In genomic region chr14:59354666-59355065, GRCh38 we compare ENCODE assay signal across 14 cellular contexts.
DNase-seq lines count a peak whose midpoint lies in the region; ATAC-seq and TF ChIP-seq lines count a peak whose summit lies in the region.
"Had no signal": no experiment of that assay in that cellular context is flagged by ENCODE, and none has a peak within 500 bp of the region (broad histone marks: within the 10 kb centered on the region; RNA-seq: fewer than 3 reads in every experiment).

No MANE protein-coding gene starts in this region.

- peak overlapping the region; percentile 5; the same call in 1 of the 2 replicates for H2AK5ac ChIP-seq in IMR-90 (ENCODE audit: low read depth, low read length)

- no peak overlapping the region for H4K5ac ChIP-seq in IMR-90 (ENCODE audit: low read depth, low read length)

- no peak overlapping the region for H2BK15ac ChIP-seq in IMR-90 (ENCODE audit: low read depth, low read length)

- H3K4me1 ChIP-seq in IMR-90 (ENCODE audit: control insufficient read depth, insufficient read depth, low read length), result peaks cover 6% of the 10 kb centered on the region

- peaks cover 0 to 26% (median 0%) of the 10 kb centered on the region in 4 donors for H3K4me1 Mint-ChIP-seq in naive thymus-derived CD8-positive, alpha-beta T cell

- in situ Hi-C loops in IMR-90 (cut with MboI; ENCODE audit: low sequenced_read_pairs), result no loop called here

- CTCF ChIA-PET in IMR-90 (lab: Yijun Ruan, JAX), result interaction anchor here (0.6 kb wide), 1 partner anchor 210 kb away, joined by 3 read pairs; no protein-coding TSS in a partner anchor

- TF ChIP-seq CTCF in IMR-90 (conservative IDR thresholded peaks at IDR 0.05; ENCODE audit: low read depth, low read length) (no peak), epithelial cell of esophagus (IDR thresholded peaks at IDR 0.05; ENCODE audit: insufficient read depth, low read depth, low read length, missing control alignments) (no peak)

- no peak for TF ChIP-seq RAD21 in IMR-90 (IDR thresholded peaks at IDR 0.05; ENCODE audit: low read length)

- H3K27me3 Mint-ChIP-seq in naive thymus-derived CD8-positive, alpha-beta T cell, result no peaks in the 10 kb centered on the region
- H3K27me3 Mint-ChIP-seq: activated naive CD8-positive, alpha-beta T cell treated with anti-CD3 and anti-CD28 coated beads, Interleukin-2, amount 50 U/mL, for 24 hours; B cell had no signal

- peaks cover 13% of the 10 kb centered on the region for H3K36me3 ChIP-seq in IMR-90 (ENCODE audit: control insufficient read depth, insufficient read depth, low read length)

- H3K4me3 Mint-ChIP-seq in naive thymus-derived CD8-positive, alpha-beta T cell, result no peak overlapping the region
- H3K4me3 Mint-ChIP-seq: activated naive CD8-positive, alpha-beta T cell treated with anti-CD3 and anti-CD28 coated beads, Interleukin-2, amount 50 U/mL, for 24 hours; B cell had no signal

- no peak overlapping the region for H3K4ac ChIP-seq in IMR-90 (ENCODE audit: low read depth, low read length)

- no peak overlapping the region for H4K91ac ChIP-seq in IMR-90 (ENCODE audit: insufficient read depth, low read depth, low read length)

- H2AK9ac ChIP-seq in IMR-90 (replicated peaks; ENCODE audit: low read depth, low read length, poor library complexity), result no peak overlapping the region

- H2AFZ ChIP-seq in IMR-90 (replicated peaks; ENCODE audit: low read length, poor library complexity), result no peak overlapping the region

- no peak overlapping the region for H3K27ac Mint-ChIP-seq in naive thymus-derived CD8-positive, alpha-beta T cell
- H3K27ac Mint-ChIP-seq: activated naive CD8-positive, alpha-beta T cell treated with anti-CD3 and anti-CD28 coated beads, Interleukin-2, amount 50 U/mL, for 24 hours; B cell had no signal

- intact Hi-C loops in IMR-90 (cut with micrococcal nuclease), result no loop called here

- no peak overlapping the region for H3K9ac ChIP-seq in IMR-90 (ENCODE audit: low read depth, low read length)

- no peak overlapping the region for H3K18ac ChIP-seq in IMR-90 (ENCODE audit: low read depth, low read length)

- H2BK5ac ChIP-seq in IMR-90 (ENCODE audit: low read depth, low read length, poor library complexity, severe bottlenecking), result no peak overlapping the region

- ATAC-seq in IMR-90 (ENCODE audit: low read depth), result peak; percentile 77
- no peak for ATAC-seq in naive thymus-derived CD8-positive, alpha-beta T cell
- ATAC-seq: activated naive CD8-positive, alpha-beta T cell treated with anti-CD3 and anti-CD28 coated beads, Interleukin-2, amount 50 U/mL, for 24 hours had no signal

- no peaks in the 10 kb centered on the region for H3K9me3 Mint-ChIP-seq in naive thymus-derived CD8-positive, alpha-beta T cell
- H3K9me3 Mint-ChIP-seq: activated naive CD8-positive, alpha-beta T cell treated with anti-CD3 and anti-CD28 coated beads, Interleukin-2, amount 50 U/mL, for 24 hours had no signal

- dilution Hi-C loops in IMR-90 (cut with HindIII; ENCODE audit: low sequenced_read_pairs, unreplicated experiment), result no loop called here

- no peak overlapping the region for H3K27ac ChIP-seq in IMR-90 (ENCODE audit: insufficient read depth, low read length)
- H3K27ac ChIP-seq: vagina had no signal

- no peak overlapping the region for H2BK20ac ChIP-seq in IMR-90 (ENCODE audit: low read depth, low read length)

- H2BK120ac ChIP-seq in IMR-90 (ENCODE audit: low read depth, low read length), result no peak overlapping the region

- H3K9me3 ChIP-seq in IMR-90 (ENCODE audit: control insufficient read depth, insufficient read depth, low read length), result no peaks in the 10 kb centered on the region
- H3K9me3 ChIP-seq: vagina had no signal

- no peaks in the 10 kb centered on the region for H3K27me3 ChIP-seq in IMR-90 (ENCODE audit: control insufficient read depth, insufficient read depth, low read length)
- H3K27me3 ChIP-seq: vagina had no signal

- peaks cover 0 to 50% (median 41%) of the 10 kb centered on the region in 3 donors for H3K36me3 Mint-ChIP-seq in naive thymus-derived CD8-positive, alpha-beta T cell

- WGBS in IMR-90 (ENCODE audit: extremely low coverage in 2 of 2, insufficient read length in 1 of 2), 2 experiments, result no CpG with 5 or more reads among the region's 3 CpGs

- H3K4me3 ChIP-seq in IMR-90 (ENCODE audit: insufficient read depth, low read depth, low read length) (no peak overlapping the region), epithelial cell of esophagus (ENCODE audit: low read length) (no peak overlapping the region)
- H3K4me3 ChIP-seq: vagina had no signal

- BruUV-seq in IMR-90 (replicated peaks; lab: Mats Ljungman, UMichigan), result no TSS peak

- no peak for TF ChIP-seq POLR2A in IMR-90 (IDR thresholded peaks at IDR 0.05; ENCODE audit: low read depth, low read length)

- peak; percentile 46 for DNase-seq in AG08395 (ENCODE audit: low spot score)
- peak; percentile 88 for DNase-seq in IMR-90
- peak; percentile 96 for DNase-seq in epithelial cell of esophagus (ENCODE audit: low read depth)
- peak; percentile 87 for DNase-seq in myocyte (ENCODE audit: low read depth)
- DNase-seq in ureter (ENCODE audit: low spot score), result no peak
- no peak for DNase-seq in naive thymus-derived CD8-positive, alpha-beta T cell
- no peak for DNase-seq in effector CD8-positive, alpha-beta T cell (lab: John Stamatoyannopoulos, UW)
- no peak for DNase-seq in islet precursor cell
- DNase-seq: activated naive CD8-positive, alpha-beta T cell treated with anti-CD3 and anti-CD28 coated beads, Interleukin-2, amount 50 U/mL, for 24 hours; DMS79; GOT3; NCI-H446 treated with DMSO at 0.1 percent for 48 hours had no signal

- H3K9me1 ChIP-seq in IMR-90 (ENCODE audit: insufficient read depth, low read length), result no peaks in the 10 kb centered on the region

- no peaks in the 10 kb centered on the region for H4K20me1 ChIP-seq in IMR-90 (ENCODE audit: insufficient read depth, low read length)

- no peak overlapping the region for H3K56ac ChIP-seq in IMR-90 (ENCODE audit: extremely low read depth, insufficient read depth, low read length)

- H3K4me2 ChIP-seq in IMR-90 (ENCODE audit: low read depth, low read length), result no peak overlapping the region

- no peaks in the 10 kb centered on the region for H3K79me1 ChIP-seq in IMR-90 (ENCODE audit: low read depth in 1 of 2, low read length in 2 of 2)

- H3K14ac ChIP-seq in IMR-90 (replicated peaks; ENCODE audit: low read depth, low read length), result no peak overlapping the region

- no peak overlapping the region for H4K8ac ChIP-seq in IMR-90 (ENCODE audit: low read depth in 2 of 2, low read length in 2 of 2)

- H3K23ac ChIP-seq in IMR-90 (ENCODE audit: low read depth, low read length), result no peak overlapping the region

- POLR2A ChIA-PET in IMR-90 (lab: Charles Lee; ENCODE audit: unreplicated experiment), result no interaction called here
- POLR2A ChIA-PET in naive thymus-derived CD8-positive, alpha-beta T cell (lab: Charles Lee), result no interaction called here

TF ChIP-seq in IMR-90, 13 proteins besides CTCF, POLR2A, EP300 and RAD21:
- TF ChIP-seq SMC3 (IDR thresholded peaks at IDR 0.05; ENCODE audit: low read depth, low read length) (0 out of 2 replicates have a peak, but pooled peaks have one; percentile 3), USF2 (IDR thresholded peaks at IDR 0.05; ENCODE audit: low read depth, low read length) (no peak), FOS (IDR thresholded peaks at IDR 0.05; ENCODE audit: low read depth, low read length) (peak; percentile 59; the same call in 1 of the 2 replicates)

Comparison
In these comparisons a context has a peak if more than half of its experiments do, and no peak if none do; other contexts are left out.
1. DNase-seq: peak in AG08395 (single experiment), IMR-90 (single experiment), epithelial cell of esophagus (single experiment) and myocyte (single experiment); none in ureter (single experiment), naive thymus-derived CD8-positive, alpha-beta T cell (0 of 10), effector CD8-positive, alpha-beta T cell (single experiment) and islet precursor cell (single experiment).